Comparison of ENCODE assay signal across 15 cellular contexts in the genomic region with DNA sequence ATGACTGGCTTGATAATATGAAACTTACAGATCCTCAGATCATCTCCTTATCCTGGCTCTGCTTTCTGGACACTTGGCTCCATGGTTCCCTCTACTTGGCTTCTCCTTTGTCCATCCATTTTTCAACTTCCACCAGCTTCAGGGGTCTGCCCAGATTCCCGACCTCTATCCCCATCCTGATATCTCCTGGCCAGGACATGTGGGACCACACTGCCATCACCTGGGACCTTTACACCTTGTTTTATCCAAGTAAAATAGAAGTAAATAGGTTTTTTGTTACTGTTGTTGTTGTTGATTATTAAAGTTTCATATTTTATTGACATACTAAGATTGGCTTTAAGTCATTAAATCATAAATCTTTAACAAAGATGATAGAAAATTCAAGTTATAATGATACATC.
DNase-seq lines count a peak whose midpoint lies in the region; ATAC-seq, FAIRE-seq and TF ChIP-seq lines count a peak whose summit lies in the region.
"Had no signal": no experiment of that assay in that cellular context is flagged by ENCODE, and none has a peak within 500 bp of the region (broad histone marks: within the 10 kb centered on the region; RNA-seq: fewer than 3 reads in every experiment).

No MANE protein-coding gene starts in this region.

- H3K4me3 ChIP-seq in adrenal gland (no peak overlapping the region), mesenchymal stem cell (ENCODE audit: insufficient read depth in 1 of 2, low read depth in 1 of 2, low read length in 2 of 2) (no peak overlapping the region), left lung (no peak overlapping the region)
- H3K4me3 ChIP-seq: HAP-1 had no signal

- peaks cover 18% of the 10 kb centered on the region for H3K4me1 Mint-ChIP-seq in CD14-positive monocyte
- no peaks in the 10 kb centered on the region for H3K4me1 Mint-ChIP-seq in H9

- H3K79me1 ChIP-seq in H9 (ENCODE audit: insufficient read depth, low read depth, low read length, poor library complexity, severe bottlenecking) (no peaks in the 10 kb centered on the region), mesenchymal stem cell (replicated peaks; ENCODE audit: low read length, poor library complexity, severe bottlenecking) (no peaks in the 10 kb centered on the region)

- no peak overlapping the region for H3K56ac ChIP-seq in H9 (ENCODE audit: insufficient read length, low read depth, low read length)

- peaks cover 0 to 8% (median 2%) of the 10 kb centered on the region in 3 donors for H3K27me3 Mint-ChIP-seq in CD14-positive monocyte (ENCODE audit: low read depth in 3 of 3)
- no peaks in the 10 kb centered on the region; the same call in 1 of the 2 replicates for H3K27me3 Mint-ChIP-seq in H9 (ENCODE audit: low read depth)
- H3K27me3 Mint-ChIP-seq: B cell; CD8-positive, alpha-beta memory T cell had no signal

- DNase-seq in CD14-positive monocyte (ENCODE audit: low spot score) (no peak), H9 (no peak), adrenal gland (no peak), mesenchymal stem cell (no peak), urothelium cell line (ENCODE audit: low spot score) (no peak), left lung (no peak)
- DNase-seq: CD8-positive, alpha-beta memory T cell; Kasumi-1; NCI-H1417; NCI-H2029; NCI-H2171 treated with DMSO at 0.1 percent for 48 hours; NCI-H510A had no signal

- peaks cover 0 to 2% (median 0%) of the 10 kb centered on the region in 7 donors for H3K9me3 Mint-ChIP-seq in CD14-positive monocyte
- H3K9me3 Mint-ChIP-seq in H9: no peaks in the 10 kb centered on the region
- H3K9me3 Mint-ChIP-seq: CD8-positive, alpha-beta memory T cell had no signal

- H4K8ac ChIP-seq in H9 (replicated peaks; ENCODE audit: insufficient read length, low read depth, low read length) (no peak overlapping the region), mesenchymal stem cell (ENCODE audit: low read length) (no peak overlapping the region)

- no peak overlapping the region for H3K4me2 ChIP-seq in H9 (ENCODE audit: insufficient read depth, insufficient read length, low read length)
- H3K4me2 ChIP-seq in mesenchymal stem cell (ENCODE audit: low read length, poor library complexity, severe bottlenecking): no peak overlapping the region

- no peaks in the 10 kb centered on the region for H3K79me2 ChIP-seq in H9 (ENCODE audit: insufficient read depth, low read length)

- H3K27ac ChIP-seq in H9 (ENCODE audit: insufficient read length, low read depth, low read length) (no peak overlapping the region), adrenal gland (peak overlapping the region in 4 of 5 donors; percentile 62 to 83 (median 76)), mesenchymal stem cell (ENCODE audit: low read length, poor library complexity, severe bottlenecking) (no peak overlapping the region), left lung (no peak overlapping the region)

- H3K4me1 ChIP-seq in H9 (ENCODE audit: insufficient read depth, low read length): no peaks in the 10 kb centered on the region
- H3K4me1 ChIP-seq in adrenal gland (replicated peaks in 1 of 2): peaks cover 31 to 36% of the 10 kb centered on the region in 2 donors
- no peaks in the 10 kb centered on the region for H3K4me1 ChIP-seq in mesenchymal stem cell (ENCODE audit: control insufficient read depth, insufficient read depth, low read depth, low read length)
- H3K4me1 ChIP-seq in left lung: peaks cover 11 to 15% of the 10 kb centered on the region in 2 donors
- H3K4me1 ChIP-seq: HAP-1 had no signal

- no peak overlapping the region for H3K4ac ChIP-seq in H9 (ENCODE audit: low read depth, low read length)
- no peak overlapping the region for H3K4ac ChIP-seq in mesenchymal stem cell (ENCODE audit: low read depth in 1 of 2, low read length in 2 of 2)

- H2BK5ac ChIP-seq in H9 (ENCODE audit: insufficient read length, low read length) (no peak overlapping the region), mesenchymal stem cell (ENCODE audit: low read depth, low read length, poor library complexity, severe bottlenecking) (no peak overlapping the region)

- H2BK20ac ChIP-seq in H9 (ENCODE audit: low read depth, low read length, poor library complexity, severe bottlenecking): no peak overlapping the region

- H3K4me3 Mint-ChIP-seq in CD14-positive monocyte: no peak overlapping the region
- no peak overlapping the region for H3K4me3 Mint-ChIP-seq in H9
- H3K4me3 Mint-ChIP-seq: B cell; CD8-positive, alpha-beta memory T cell had no signal

- WGBS in H9 (ENCODE audit: extremely low coverage, insufficient read length, low lambda C conversion rate): no CpG with 5 or more reads among the region's 1 CpG
- 86 to 92% (median 89%) methylated on average over 1 of the region's 1 CpG for WGBS in adrenal gland, 4 donors
- WGBS in mesenchymal stem cell: no CpG with 5 or more reads among the region's 1 CpG

- H3K14ac ChIP-seq in H9 (ENCODE audit: insufficient read depth, low read length) (no peak overlapping the region), mesenchymal stem cell (ENCODE audit: low read length in 2 of 2) (no peak overlapping the region)

- FAIRE-seq in urothelium cell line (lab: Jason Lieb, UNC): no peak

- no peak overlapping the region for H3K23ac ChIP-seq in H9 (ENCODE audit: insufficient read length, low read depth, low read length)
- H3K23ac ChIP-seq in mesenchymal stem cell (ENCODE audit: low read length in 2 of 2): no peak overlapping the region

- intact Hi-C loops in CD14-positive monocyte (cut with micrococcal nuclease) (no loop called here), adrenal gland (cut with DNase I) (no loop called here), left lung (cut with DNase I) (no loop called here)

- no peak overlapping the region for H4K5ac ChIP-seq in H9 (ENCODE audit: insufficient read length, low read depth, low read length)

- H3K9me3 ChIP-seq in H9 (ENCODE audit: control insufficient read depth, low read depth, low read length): no peaks in the 10 kb centered on the region
- H3K9me3 ChIP-seq in adrenal gland (replicated peaks in 1 of 3): no peaks in the 10 kb centered on the region
- H3K9me3 ChIP-seq in mesenchymal stem cell (ENCODE audit: control insufficient read depth, low read length): no peaks in the 10 kb centered on the region
- no peaks in the 10 kb centered on the region for H3K9me3 ChIP-seq in left lung
- H3K9me3 ChIP-seq: HAP-1 had no signal

- H3K27ac Mint-ChIP-seq in CD14-positive monocyte: peak overlapping the region in 4 of 7 donors; percentile 4 to 89 (median 66)
- H3K27ac Mint-ChIP-seq in H9: peak overlapping the region in 2 of 3 experiments; percentile 7 to 19; a peak in 3 of 7 replicates
- H3K27ac Mint-ChIP-seq: B cell had no signal

- H3K27me3 ChIP-seq in H9 (ENCODE audit: insufficient read depth, low read length): no peaks in the 10 kb centered on the region
- H3K27me3 ChIP-seq in adrenal gland: no peaks in the 10 kb centered on the region
- no peaks in the 10 kb centered on the region for H3K27me3 ChIP-seq in mesenchymal stem cell (ENCODE audit: control insufficient read depth in 1 of 2, insufficient read depth in 1 of 2, low read length in 2 of 2)
- H3K27me3 ChIP-seq in left lung: no peaks in the 10 kb centered on the region

- H2BK15ac ChIP-seq in H9 (ENCODE audit: low read depth, low read length): no peak overlapping the region
- H2BK15ac ChIP-seq in mesenchymal stem cell (ENCODE audit: low read depth, poor library complexity, severe bottlenecking): no peak overlapping the region

- H3K36me3 Mint-ChIP-seq in CD14-positive monocyte (no peaks in the 10 kb centered on the region), H9 (ENCODE audit: insufficient read depth in 1 of 3, low read depth in 3 of 3) (no peaks in the 10 kb centered on the region)

- no peak overlapping the region for H3K9ac ChIP-seq in H9 (ENCODE audit: extremely low read depth, insufficient read length, low read length)
- peak overlapping the region; percentile 70 for H3K9ac ChIP-seq in mesenchymal stem cell (ENCODE audit: low read length)

- no peaks in the 10 kb centered on the region for H3K23me2 ChIP-seq in H9 (ENCODE audit: insufficient read length, low read depth, low read length, poor library complexity, severe bottlenecking)

- no peak for TF ChIP-seq CTCF in CD14-positive monocyte (IDR thresholded peaks at IDR 0.05)
- no peak for TF ChIP-seq CTCF in H9 (conservative IDR thresholded peaks at IDR 0.05)
- TF ChIP-seq CTCF in adrenal gland (IDR thresholded peaks at IDR 0.05): no peak
- no peak for TF ChIP-seq CTCF in left lung (IDR thresholded peaks at IDR 0.05)

- ATAC-seq in left lung: no peak
- ATAC-seq in GM18873 (IDR thresholded peaks at IDR 0.05; ENCODE audit: low FRiP score, unreplicated experiment): no peak

- H2AFZ ChIP-seq in H9 (ENCODE audit: low read length): no peak overlapping the region
- H2AFZ ChIP-seq in mesenchymal stem cell (ENCODE audit: low read depth, low read length): no peak overlapping the region

- H4K20me1 ChIP-seq in H9 (ENCODE audit: control insufficient read depth, insufficient read depth, insufficient read length): no peaks in the 10 kb centered on the region

- no peak for TF ChIP-seq POLR2A in adrenal gland (IDR thresholded peaks at IDR 0.05)

- H4K91ac ChIP-seq in H9 (ENCODE audit: insufficient read length, low read depth, low read length): no peak overlapping the region
- no peak overlapping the region for H4K91ac ChIP-seq in mesenchymal stem cell (ENCODE audit: low read length)

- H3T11ph ChIP-seq in H9 (ENCODE audit: low read length): no peak overlapping the region

- no peaks in the 10 kb centered on the region for H3K36me3 ChIP-seq in adrenal gland (replicated peaks in 1 of 2)
- H3K36me3 ChIP-seq in mesenchymal stem cell (ENCODE audit: control insufficient read depth in 1 of 2, insufficient read depth in 2 of 2, low read depth in 1 of 2, low read length in 2 of 2): no peaks in the 10 kb centered on the region
- H3K36me3 ChIP-seq in left lung: no peaks in the 10 kb centered on the region
- H3K36me3 ChIP-seq: HAP-1 had no signal

- no peak overlapping the region for H3K18ac ChIP-seq in H9 (ENCODE audit: insufficient read length, low read depth, low read length)
- no peak overlapping the region for H3K18ac ChIP-seq in mesenchymal stem cell (ENCODE audit: low read depth in 1 of 2, low read length in 2 of 2)

- H2BK120ac ChIP-seq in H9 (ENCODE audit: low read depth, low read length, poor library complexity, severe bottlenecking) (no peak overlapping the region), mesenchymal stem cell (ENCODE audit: low read depth, low read length) (no peak overlapping the region)

- no peak overlapping the region for H2AK5ac ChIP-seq in H9 (ENCODE audit: insufficient read length, low read length)
- H2AK5ac ChIP-seq in mesenchymal stem cell (ENCODE audit: low read length, severe bottlenecking): no peak overlapping the region

- H2BK12ac ChIP-seq in H9 (ENCODE audit: insufficient read length, low read depth, low read length) (no peak overlapping the region), mesenchymal stem cell (ENCODE audit: low read length in 2 of 2) (no peak overlapping the region)

Comparison
In these comparisons a context has a peak if more than half of its experiments do, and no peak if none do; other contexts are left out.
1. H3K27ac ChIP-seq: peak in adrenal gland (4 of 5); none in H9 (single experiment), mesenchymal stem cell (single experiment) and left lung (0 of 2).